ENCODE assay signal across 8 cellular contexts in the genomic region with DNA sequence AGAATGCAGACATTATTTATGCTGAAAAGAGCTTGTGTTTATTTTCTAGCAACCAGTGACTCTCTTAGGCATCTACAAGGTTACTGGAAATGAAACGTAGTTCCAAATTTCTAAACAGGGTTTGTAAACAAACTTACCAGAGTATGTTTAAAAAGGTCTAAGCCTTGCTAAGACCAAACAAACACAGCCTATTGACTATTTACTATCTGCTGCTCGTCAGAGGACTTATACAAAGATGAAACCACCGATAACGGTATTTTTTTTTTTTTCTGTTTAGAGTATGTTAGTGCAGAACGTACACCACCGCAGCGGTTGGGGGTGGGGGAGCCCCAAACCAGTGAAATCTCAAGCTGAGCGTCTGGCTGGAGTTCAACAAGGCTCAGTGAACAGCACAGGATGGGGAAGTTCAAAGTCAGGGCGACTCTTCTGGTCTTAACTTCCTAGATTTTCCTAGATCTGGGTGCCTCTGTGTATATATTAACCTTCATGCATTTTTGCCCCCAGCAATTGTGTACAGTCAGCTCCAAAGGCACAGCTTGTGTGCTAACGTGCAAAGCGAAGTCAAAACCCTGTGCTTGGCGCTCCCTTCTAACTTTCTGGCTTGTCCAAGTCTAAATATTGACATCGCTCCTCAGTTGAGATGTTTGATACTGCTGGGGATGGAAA. TPM values are rescaled to one million over a fixed set of nuclear protein-coding genes. Genes with fewer than 3 reads are reported as not detected.
DNase-seq lines count a peak whose midpoint lies in the region; ATAC-seq and TF ChIP-seq lines count a peak whose summit lies in the region.

No MANE protein-coding gene starts in this region.

- H3K9me3 ChIP-seq in mucosa of descending colon: no peaks in the 10 kb centered on the region

- H3K36me3 Mint-ChIP-seq in T-helper 1 cell treated with Interleukin-12 subunit alpha and Interleukin-12 subunit beta and Interleukin-4 antibody, amounts not matched to agents 30 μg/mL and 1 μg/mL, for 36 hours (ENCODE audit: low read depth): peaks cover 2% of the 10 kb centered on the region
- no peaks in the 10 kb centered on the region for H3K36me3 Mint-ChIP-seq in endothelial cell (ENCODE audit: low read depth, unreplicated experiment)

- DNase-seq in activated naive CD4-positive, alpha-beta T cell treated with Interleukin-2 at 50 U/mL for 16 hours: peak; percentile 17
- DNase-seq in activated naive CD4-positive, alpha-beta T cell treated with anti-CD3 and anti-CD28 coated beads, Interleukin-2, amount 50 U/mL, for 16 hours: no peak
- DNase-seq in endothelial cell (ENCODE audit: low spot score) (no peak), mucosa of descending colon (peak; percentile 54 to 68 (median 56)), ureter (ENCODE audit: low spot score) (peak; percentile 48), NCI-H1105 (lab: John Stamatoyannopoulos, UW) (no peak)

- peak overlapping the region; percentile 68 for H3K4me3 Mint-ChIP-seq in T-helper 1 cell treated with Interleukin-12 subunit alpha and Interleukin-12 subunit beta and Interleukin-4 antibody, amounts not matched to agents 30 μg/mL and 1 μg/mL, for 36 hours
- peak overlapping the region; percentile 92 for H3K4me3 Mint-ChIP-seq in endothelial cell (ENCODE audit: unreplicated experiment)

- peaks cover 91% of the 10 kb centered on the region for H3K27me3 Mint-ChIP-seq in T-helper 1 cell treated with Interleukin-12 subunit alpha and Interleukin-12 subunit beta and Interleukin-4 antibody, amounts not matched to agents 30 μg/mL and 1 μg/mL, for 36 hours (ENCODE audit: low read depth)
- peaks cover 13% of the 10 kb centered on the region for H3K27me3 Mint-ChIP-seq in endothelial cell (ENCODE audit: unreplicated experiment)

- H3K4me1 ChIP-seq in mucosa of descending colon (ENCODE audit: low read depth): peaks cover 8% of the 10 kb centered on the region

- H3K36me3 ChIP-seq in mucosa of descending colon (ENCODE audit: low read depth): no peaks in the 10 kb centered on the region

- no peak overlapping the region for H3K4me3 ChIP-seq in mucosa of descending colon

- H3K27ac Mint-ChIP-seq in T-helper 1 cell treated with Interleukin-12 subunit alpha and Interleukin-12 subunit beta and Interleukin-4 antibody, amounts not matched to agents 30 μg/mL and 1 μg/mL, for 36 hours: peak overlapping the region; percentile 59
- peak overlapping the region; percentile 86 for H3K27ac Mint-ChIP-seq in endothelial cell (ENCODE audit: unreplicated experiment)

- peaks cover 11% of the 10 kb centered on the region for H3K4me1 Mint-ChIP-seq in T-helper 1 cell treated with Interleukin-12 subunit alpha and Interleukin-12 subunit beta and Interleukin-4 antibody, amounts not matched to agents 30 μg/mL and 1 μg/mL, for 36 hours (ENCODE audit: low read depth)
- H3K4me1 Mint-ChIP-seq in endothelial cell (ENCODE audit: unreplicated experiment): peaks cover 19% of the 10 kb centered on the region

- H3K9me3 Mint-ChIP-seq in T-helper 1 cell treated with Interleukin-12 subunit alpha and Interleukin-12 subunit beta and Interleukin-4 antibody, amounts not matched to agents 30 μg/mL and 1 μg/mL, for 36 hours: no peaks in the 10 kb centered on the region
- H3K9me3 Mint-ChIP-seq in endothelial cell (ENCODE audit: unreplicated experiment): no peaks in the 10 kb centered on the region

- TF ChIP-seq CTCF in endothelial cell (IDR thresholded peaks at IDR 0.05; ENCODE audit: unreplicated experiment): no peak
- no peak for TF ChIP-seq CTCF in mucosa of descending colon (IDR thresholded peaks at IDR 0.05)

- intact Hi-C loops in mucosa of descending colon (cut with DNase I, micrococcal nuclease): no loop called here

- peak; percentile 53 for ATAC-seq in HG02973 (IDR thresholded peaks at IDR 0.05; ENCODE audit: unreplicated experiment)
- peak; percentile 5 for ATAC-seq in mucosa of descending colon

RNA-seq across cellular contexts. Expression of gene RHOBTB1, which starts 1.2 kb away (rescaled TPM):
- total RNA-seq in endothelial cell (ENCODE audit: unreplicated experiment) (20.3 TPM), mucosa of descending colon (1 to 10 TPM; 5.8 to 8.0 (median 6.9) TPM), ureter (10.9 TPM)

Comparison
In these comparisons a context has a peak if more than half of its experiments do, and no peak if none do; other contexts are left out.
1. DNase-seq: peak in activated naive CD4-positive, alpha-beta T cell treated with Interleukin-2 at 50 U/mL for 16 hours (single experiment), mucosa of descending colon (3 of 3) and ureter (single experiment); none in activated naive CD4-positive, alpha-beta T cell treated with anti-CD3 and anti-CD28 coated beads, Interleukin-2, amount 50 U/mL, for 16 hours (single experiment), endothelial cell (single experiment) and NCI-H1105 (single experiment).